In genomic region chr3:182794455-182794773, GRCh38 we compare ENCODE assay signal across 8 cellular contexts. TPM values are rescaled to one million over a fixed set of nuclear protein-coding genes. Genes with fewer than 3 reads are reported as not detected.
A peak's percentile ranks its signal among the peaks of the same experiment; 100 is the strongest.
DNase-seq lines count a peak whose midpoint lies in the region; TF ChIP-seq lines count a peak whose summit lies in the region.

No MANE protein-coding gene starts in this region.

- H3K4me1 ChIP-seq in ES-I3 (ENCODE audit: insufficient read depth, low read length) (peaks cover 7% of the 10 kb centered on the region; the same call in 1 of the 2 replicates), OCI-LY7 (ENCODE audit: insufficient read depth, low read length, poor library complexity, severe bottlenecking) (peaks cover 24% of the 10 kb centered on the region), ovary (ENCODE audit: insufficient read depth) (peaks cover 2% of the 10 kb centered on the region)

- peaks cover 55% of the 10 kb centered on the region for H3K79me2 ChIP-seq in OCI-LY7 (ENCODE audit: insufficient read depth, low read depth, low read length)

- intact Hi-C loops in OCI-LY7 (cut with micrococcal nuclease; ENCODE audit: unreplicated experiment): loop anchor here (2.0 to 10.0 kb wide), 3 partner anchors 80 to 1880 kb away; partner anchors contain the start of gene FXR1
- intact Hi-C loops in ovary (cut with DNase I): no loop called here

- CTCF ChIA-PET in OCI-LY7 (lab: Charles Lee; ENCODE audit: unreplicated experiment): no interaction called here

- peak overlapping the region; percentile 23; the same call in 1 of the 2 replicates for H2AFZ ChIP-seq in OCI-LY7 (ENCODE audit: low read length)

- H3K27me3 ChIP-seq in ovary: no peaks in the 10 kb centered on the region

- 0 out of 2 replicates have a peak, but pooled peaks cover 6% of the 10 kb centered on the region for H4K20me1 ChIP-seq in OCI-LY7 (ENCODE audit: insufficient read depth, low read length)

- no TSS peak for BruUV-seq in OCI-LY7 (replicated peaks; lab: Mats Ljungman, UMichigan)

- POLR2A ChIA-PET in OCI-LY7 (lab: Charles Lee): interaction anchor here (0.6 to 2.2 kb wide), 7 partner anchors 18 to 633 kb away, joined by 3 to 10 read pairs (median 3); no protein-coding TSS in a partner anchor

- TF ChIP-seq CTCF in OCI-LY7 (conservative IDR thresholded peaks at IDR 0.05; ENCODE audit: low read length) (no peak), epithelial cell of esophagus (IDR thresholded peaks at IDR 0.05; ENCODE audit: insufficient read depth, low read depth, low read length, missing control alignments) (no peak), ovary (IDR thresholded peaks at IDR 0.05) (no peak)

- H3K27ac ChIP-seq in OCI-LY7 (ENCODE audit: low read depth, low read length, poor library complexity, severe bottlenecking): peak overlapping the region; percentile 72
- H3K27ac ChIP-seq in ovary: peak overlapping the region in 1 of 2 donors; percentile 87

- peak overlapping the region; percentile 87 for H3K4me2 ChIP-seq in OCI-LY7 (ENCODE audit: low read length)

- DNase-seq in OCI-LY7 (ENCODE audit: low spot score): peak; percentile 36
- peak; percentile 4 for DNase-seq in epithelial cell of esophagus (ENCODE audit: low read depth)
- no peak for DNase-seq in ovary
- no peak for DNase-seq in NOMO-1 treated with dmso at 0.1 percent for 144 hours (lab: John Stamatoyannopoulos, UW; ENCODE audit: unreplicated experiment)
- no peak for DNase-seq in effector CD4-positive, alpha-beta T cell
- DNase-seq in NCI-H524 treated with DMSO at 0.1 percent for 48 hours (lab: John Stamatoyannopoulos, UW): no peak
- no peak for DNase-seq in H4 (ENCODE audit: low spot score)

- H3K9me3 ChIP-seq in ES-I3 (ENCODE audit: control insufficient read depth, insufficient read depth, low read length) (no peaks in the 10 kb centered on the region), OCI-LY7 (ENCODE audit: low read length) (peaks cover 4% of the 10 kb centered on the region; the same call in 1 of the 2 replicates), ovary (no peaks in the 10 kb centered on the region)

- H3K36me3 ChIP-seq in ES-I3 (ENCODE audit: insufficient read depth, low read length) (no peaks in the 10 kb centered on the region), OCI-LY7 (ENCODE audit: insufficient read depth, low read length) (0 out of 2 replicates have a peak, but pooled peaks cover 4% of the 10 kb centered on the region), ovary (no peaks in the 10 kb centered on the region)

- no peaks in the 10 kb centered on the region for H3K9me2 ChIP-seq in OCI-LY7 (ENCODE audit: insufficient read depth, low read length)

- peak overlapping the region; percentile 86 for H3K4me3 ChIP-seq in OCI-LY7 (ENCODE audit: low read depth, low read length, poor library complexity, severe bottlenecking)
- H3K4me3 ChIP-seq in epithelial cell of esophagus (ENCODE audit: low read length): peak overlapping the region; percentile 94
- H3K4me3 ChIP-seq in ovary: peak overlapping the region; percentile 93

- no peak for TF ChIP-seq EP300 in ovary (IDR thresholded peaks at IDR 0.05)

- TF ChIP-seq POLR2A in ovary (IDR thresholded peaks at IDR 0.05): no peak

- WGBS in ovary, 3 donors: 2 to 3% (median 2%) methylated on average over 6 of the region's 6 CpGs

- peak overlapping the region; percentile 83 for H3K9ac ChIP-seq in ES-I3 (ENCODE audit: low read depth, low read length)

RNA-seq across cellular contexts. Expression of gene ATP11B, which starts 1.1 kb away (rescaled TPM):
- total RNA-seq in OCI-LY7 (2014; rRNA removed; shearing (Covaris generic)): 55.6 and 58.6 TPM in 2 replicates
- 87.9 and 92.0 TPM in 2 replicates for total RNA-seq in OCI-LY7 (2022)
- total RNA-seq in ovary: 10 to 100 TPM; 43.0 to 83.4 (median 56.2) TPM
- 10 to 100 TPM; 14.2 to 21.3 TPM for polyA plus RNA-seq in ovary
- total RNA-seq in H4 (2014; rRNA removed; shearing (Covaris generic)): 40.9 and 45.3 TPM in 2 replicates

Comparison
In these comparisons a context has a peak if more than half of its experiments do, and no peak if none do; other contexts are left out.
1. DNase-seq: peak in OCI-LY7 (single experiment) and epithelial cell of esophagus (single experiment); none in ovary (0 of 5), NOMO-1 treated with dmso at 0.1 percent for 144 hours (single experiment), effector CD4-positive, alpha-beta T cell (single experiment), NCI-H524 treated with DMSO at 0.1 percent for 48 hours (single experiment) and H4 (single experiment).
2. Peak in every context shown above with its lines, with median percentiles within 50 percentile points of each other: H3K4me3 ChIP-seq.